17 cellular contexts compared by ENCODE assay signal in genomic region chr2:26767894-26768487, GRCh38. TPM values are rescaled to one million over a fixed set of nuclear protein-coding genes. Genes with fewer than 3 reads are reported as not detected.
A peak's percentile ranks its signal among the peaks of the same experiment; 100 is the strongest.
DNase-seq lines count a peak whose midpoint lies in the region; ATAC-seq and TF ChIP-seq lines count a peak whose summit lies in the region.
"Had no signal": no experiment of that assay in that cellular context is flagged by ENCODE, and none has a peak within 500 bp of the region (broad histone marks: within the 10 kb centered on the region; RNA-seq: fewer than 3 reads in every experiment).

No MANE protein-coding gene starts in this region.

- H3K4me3 ChIP-seq in right atrium auricular region (no peak overlapping the region), ascending aorta (no peak overlapping the region)
- H3K4me3 ChIP-seq in CD4-positive, alpha-beta memory T cell (ENCODE audit: low read length in 2 of 2), result no peak overlapping the region
- H3K4me3 ChIP-seq: cardiac muscle cell had no signal

- ATAC-seq in Right ventricle myocardium inferior, result no peak
- no peak for ATAC-seq in stimulated activated naive CD8-positive, alpha-beta T cell treated with anti-CD3 and anti-CD28 coated beads, Interleukin-15, amount 100 ng/mL, for 72 hours
- ATAC-seq: effector memory CD8-positive, alpha-beta T cell had no signal

- peaks cover 73% of the 10 kb centered on the region for H3K4me1 Mint-ChIP-seq in stimulated activated naive CD8-positive, alpha-beta T cell treated with anti-CD3 and anti-CD28 coated beads, Interleukin-15, amount 100 ng/mL, for 72 hours
- H3K4me1 Mint-ChIP-seq in CD4-positive, alpha-beta memory T cell, result peaks cover 37 to 92% (median 68%) of the 10 kb centered on the region in 4 donors

- H3K4me1 ChIP-seq in right atrium auricular region, result peaks cover 0 to 83% of the 10 kb centered on the region in 2 donors
- peaks cover 25 to 55% of the 10 kb centered on the region in 2 donors for H3K4me1 ChIP-seq in ascending aorta
- peaks cover 70% of the 10 kb centered on the region for H3K4me1 ChIP-seq in CD4-positive, alpha-beta memory T cell (ENCODE audit: insufficient read depth, low read length)

- no peaks in the 10 kb centered on the region for H3K9me3 ChIP-seq in right atrium auricular region
- no peaks in the 10 kb centered on the region for H3K9me3 ChIP-seq in ascending aorta
- H3K9me3 ChIP-seq in CD4-positive, alpha-beta memory T cell (ENCODE audit: control insufficient read depth in 1 of 2, low read length in 2 of 2), result no peaks in the 10 kb centered on the region

- H3K9me3 Mint-ChIP-seq in stimulated activated naive CD8-positive, alpha-beta T cell treated with anti-CD3 and anti-CD28 coated beads, Interleukin-15, amount 100 ng/mL, for 72 hours, result no peaks in the 10 kb centered on the region
- no peaks in the 10 kb centered on the region for H3K9me3 Mint-ChIP-seq in CD4-positive, alpha-beta memory T cell
- H3K9me3 Mint-ChIP-seq: effector memory CD8-positive, alpha-beta T cell; IgD-negative memory B cell had no signal

- CTCF ChIA-PET in CD4-positive, alpha-beta memory T cell (lab: Charles Lee; ENCODE audit: partially characterized antibody), result interaction anchor here (1.2 kb wide), 1 partner anchor 9 kb away, joined by 4 read pairs; no protein-coding TSS in a partner anchor

- POLR2A ChIA-PET in CD4-positive, alpha-beta memory T cell (lab: Charles Lee; ENCODE audit: partially characterized antibody), result interaction anchor here (1.3 kb wide), 1 partner anchor 18 kb away, joined by 4 read pairs; the partner anchor contains the start of gene CENPA

- intact Hi-C loops in Right ventricle myocardium inferior (cut with DNase I) (no loop called here), ascending aorta (cut with DNase I) (loop anchor here (10.0 kb wide), 3 partner anchors 307 to 893 kb away; partner anchors contain the start of genes ASXL2, ATRAID, CAD and EMILIN1), cardiac septum (cut with DNase I) (no loop called here)
- intact Hi-C loops in CD4-positive, alpha-beta memory T cell (cut with micrococcal nuclease), result no loop called here

- no peak for TF ChIP-seq CTCF in right atrium auricular region (IDR thresholded peaks at IDR 0.05)
- no peak for TF ChIP-seq CTCF in ascending aorta (IDR thresholded peaks at IDR 0.05)

- no peaks in the 10 kb centered on the region for H3K27me3 Mint-ChIP-seq in stimulated activated naive CD8-positive, alpha-beta T cell treated with anti-CD3 and anti-CD28 coated beads, Interleukin-15, amount 100 ng/mL, for 72 hours
- H3K27me3 Mint-ChIP-seq in CD4-positive, alpha-beta memory T cell, result no peaks in the 10 kb centered on the region
- H3K27me3 Mint-ChIP-seq: activated naive CD8-positive, alpha-beta T cell; effector memory CD8-positive, alpha-beta T cell; IgD-negative memory B cell had no signal

- no peak for DNase-seq in right atrium auricular region (ENCODE audit: low spot score)
- no peak for DNase-seq in Right ventricle myocardium inferior (ENCODE audit: missing footprints)
- DNase-seq in ascending aorta (ENCODE audit: low spot score in 2 of 2), result no peak
- DNase-seq in medulla oblongata (ENCODE audit: extremely low spot score), result peak; percentile 37
- DNase-seq in stimulated activated naive CD8-positive, alpha-beta T cell treated with anti-CD3 and anti-CD28 coated beads, Interleukin-15, amount 100 ng/mL, for 72 hours, result no peak
- no peak for DNase-seq in AG20443 (ENCODE audit: low spot score)
- DNase-seq in CD4-positive, alpha-beta memory T cell, result no peak
- no peak for DNase-seq in cardiac septum (ENCODE audit: low spot score)
- DNase-seq: activated CD4-positive, CD25-positive, alpha-beta regulatory T cell treated with anti-CD3 and anti-CD28 coated beads, Interleukin-2, amount 50 U/mL, for 72 hours; activated T-cell treated with anti-CD3 and anti-CD28 coated beads for 4 hours; effector memory CD8-positive, alpha-beta T cell; NCI-H2171; stimulated activated naive CD4-positive, alpha-beta T cell; T-helper 2 cell had no signal

- H3K27ac ChIP-seq in right atrium auricular region (peak overlapping the region; percentile 47 to 94), ascending aorta (peak overlapping the region; percentile 70 to 81)
- H3K27ac ChIP-seq in CD4-positive, alpha-beta memory T cell (ENCODE audit: low read depth, low read length), result no peak overlapping the region
- H3K27ac ChIP-seq: cardiac muscle cell had no signal

- H3K36me3 ChIP-seq in right atrium auricular region (no peaks in the 10 kb centered on the region), ascending aorta (no peaks in the 10 kb centered on the region)
- no peaks in the 10 kb centered on the region for H3K36me3 ChIP-seq in CD4-positive, alpha-beta memory T cell (ENCODE audit: insufficient read depth, low read length)
- H3K36me3 ChIP-seq: cardiac muscle cell had no signal

- H3K27me3 ChIP-seq in right atrium auricular region, result no peaks in the 10 kb centered on the region
- no peaks in the 10 kb centered on the region for H3K27me3 ChIP-seq in ascending aorta
- H3K27me3 ChIP-seq in CD4-positive, alpha-beta memory T cell (ENCODE audit: insufficient read depth, low read length), result no peaks in the 10 kb centered on the region
- H3K27me3 ChIP-seq: cardiac muscle cell had no signal

- no peak overlapping the region for H3K4me3 Mint-ChIP-seq in stimulated activated naive CD8-positive, alpha-beta T cell treated with anti-CD3 and anti-CD28 coated beads, Interleukin-15, amount 100 ng/mL, for 72 hours
- peak overlapping the region in 2 of 8 donors; percentile 6 to 15 for H3K4me3 Mint-ChIP-seq in CD4-positive, alpha-beta memory T cell
- H3K4me3 Mint-ChIP-seq: activated naive CD8-positive, alpha-beta T cell had no signal

- peaks cover 0 to 16% of the 10 kb centered on the region in 2 donors for H3K36me3 Mint-ChIP-seq in CD4-positive, alpha-beta memory T cell

- H3K27ac Mint-ChIP-seq in stimulated activated naive CD8-positive, alpha-beta T cell treated with anti-CD3 and anti-CD28 coated beads, Interleukin-15, amount 100 ng/mL, for 72 hours, result no peak overlapping the region
- H3K27ac Mint-ChIP-seq in CD4-positive, alpha-beta memory T cell, result peak overlapping the region in 1 of 7 donors; percentile 29
- H3K27ac Mint-ChIP-seq: IgD-negative memory B cell had no signal

RNA-seq across cellular contexts. Expression of gene SLC35F6, which starts 3.9 kb away (rescaled TPM):
- total RNA-seq in right atrium auricular region (10 to 100 TPM; 34.2 to 55.7 TPM), Right ventricle myocardium inferior (20.3 TPM), ascending aorta (43.4 TPM), cardiac septum (18.6 TPM)
- 10 to 100 TPM; 20.1 to 22.2 TPM for total RNA-seq in CD4-positive, alpha-beta memory T cell
- polyA plus RNA-seq in CD4-positive, alpha-beta memory T cell, result 1 to 10 TPM; 4.8 to 6.9 TPM

RNA-seq across cellular contexts. Expression of gene CENPA, which starts 17.9 kb away (rescaled TPM):
- total RNA-seq in right atrium auricular region (under 1 TPM; 0.35 to 0.41 TPM), Right ventricle myocardium inferior (0.65 TPM), ascending aorta (not detected), cardiac septum (not detected)
- under 1 TPM in 1 of 2 experiments, not detected in 1; 0.32 TPM for total RNA-seq in CD4-positive, alpha-beta memory T cell
- not detected for polyA plus RNA-seq in CD4-positive, alpha-beta memory T cell
- polyA plus RNA-seq: IgD-negative memory B cell had no signal
